ENCODE assay signal across 1 cellular context in the genomic region with DNA sequence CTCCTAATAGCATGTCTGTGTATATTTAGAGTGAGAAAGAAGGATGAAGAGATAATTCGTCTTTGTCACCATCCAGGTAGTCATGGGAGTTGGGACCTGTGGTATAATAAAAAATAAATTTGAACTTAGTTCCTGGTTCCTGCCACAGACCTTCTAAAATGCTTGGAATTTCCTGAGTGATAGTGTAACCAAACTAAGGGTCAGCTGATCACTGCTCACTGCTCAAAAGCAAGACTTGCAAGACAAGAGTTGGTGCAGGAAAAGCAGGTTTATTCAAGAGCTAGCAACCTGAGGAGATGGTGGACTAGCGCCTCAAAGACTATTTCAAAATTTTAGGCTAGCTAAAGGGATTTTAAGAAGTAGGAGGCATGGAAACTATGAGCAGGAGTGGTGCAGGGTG.
TF ChIP-seq lines count a peak whose summit lies in the region.

No MANE protein-coding gene starts in this region.

TF ChIP-seq in HEK293T, 16 proteins besides CTCF, POLR2A, EP300 and RAD21 (continued from another document):
- no peak for TF ChIP-seq LEF1 (IDR thresholded peaks at IDR 0.05; ENCODE audit: borderline replicate concordance)
- TF ChIP-seq TARDBP (IDR thresholded peaks at IDR 0.05): no peak
TF ChIP-seq in HEK293T: peak in this region for 0.
